In the genomic region with DNA sequence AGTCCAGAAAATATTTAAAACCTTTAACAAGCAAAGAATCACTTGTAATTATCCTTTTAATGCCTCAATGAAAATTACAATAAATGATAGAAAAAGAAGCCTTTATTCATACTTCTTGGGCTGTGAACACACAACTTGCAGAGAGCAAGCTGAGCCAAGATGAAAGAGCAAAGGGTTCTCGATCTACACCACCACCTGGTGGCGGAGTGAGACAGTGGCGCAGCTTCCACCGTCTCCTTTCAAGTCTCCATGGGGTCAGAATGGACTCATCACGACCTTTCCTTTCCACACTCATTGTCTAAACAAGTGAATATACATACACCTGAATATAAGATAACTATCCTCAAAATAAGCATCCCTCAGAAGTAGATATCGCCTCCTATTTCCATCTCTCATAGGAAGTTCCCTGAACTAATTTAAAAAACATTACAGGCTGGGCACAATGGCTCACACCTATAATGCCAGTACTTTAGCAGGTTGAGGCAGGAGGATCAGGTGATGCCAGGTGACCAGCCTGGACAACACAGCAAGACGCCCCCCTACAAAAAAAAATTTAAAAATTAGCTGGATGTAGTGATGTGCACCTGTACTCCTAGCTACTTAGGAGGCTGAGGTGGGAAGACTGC, we compare ENCODE assay signal across 8 cellular contexts. TPM values are rescaled to one million over a fixed set of nuclear protein-coding genes. Genes with fewer than 3 reads are reported as not detected.
DNase-seq lines count a peak whose midpoint lies in the region; ATAC-seq and TF ChIP-seq lines count a peak whose summit lies in the region.

No MANE protein-coding gene starts in this region.

- peak; percentile 55 to 83 (median 72) for ATAC-seq in heart right ventricle

- TF ChIP-seq CTCF in heart right ventricle (IDR thresholded peaks at IDR 0.05): peak; percentile 45 to 85 (median 77)

- H3K4me3 Mint-ChIP-seq in activated naive CD8-positive, alpha-beta T cell treated with anti-CD3 and anti-CD28 coated beads for 36 hours: no peak overlapping the region

- H3K4me1 Mint-ChIP-seq in activated naive CD8-positive, alpha-beta T cell treated with anti-CD3 and anti-CD28 coated beads for 36 hours: peaks cover 5% of the 10 kb centered on the region

- H3K4me3 ChIP-seq in heart right ventricle: no peak overlapping the region

- no peaks in the 10 kb centered on the region for H3K9me3 Mint-ChIP-seq in activated naive CD8-positive, alpha-beta T cell treated with anti-CD3 and anti-CD28 coated beads for 36 hours

- WGBS in heart right ventricle, 2 donors: 35 to 54% methylated on average over 7 of the region's 7 CpGs

- peaks cover 3% of the 10 kb centered on the region for H3K36me3 Mint-ChIP-seq in activated naive CD8-positive, alpha-beta T cell treated with anti-CD3 and anti-CD28 coated beads for 36 hours

- no peaks in the 10 kb centered on the region for H3K27me3 ChIP-seq in heart right ventricle

- no peak overlapping the region for H3K27ac Mint-ChIP-seq in activated naive CD8-positive, alpha-beta T cell treated with anti-CD3 and anti-CD28 coated beads for 36 hours

- peaks cover 0 to 77% (median 4%) of the 10 kb centered on the region in 9 donors for H3K36me3 ChIP-seq in heart right ventricle

- peaks cover 0 to 5% (median 0%) of the 10 kb centered on the region in 9 donors for H3K4me1 ChIP-seq in heart right ventricle

- H3K27me3 Mint-ChIP-seq in activated naive CD8-positive, alpha-beta T cell treated with anti-CD3 and anti-CD28 coated beads for 36 hours: no peaks in the 10 kb centered on the region

- H3K27ac ChIP-seq in heart right ventricle: no peak overlapping the region

- no peaks in the 10 kb centered on the region for H3K9me3 ChIP-seq in heart right ventricle

- DNase-seq in NCI-H748 (lab: John Stamatoyannopoulos, UW; ENCODE audit: unreplicated experiment) (peak; percentile 31), NCI-H748 treated with DMSO at 0.1 percent for 48 hours (lab: John Stamatoyannopoulos, UW) (no peak), HK-2 (ENCODE audit: unreplicated experiment) (peak; percentile 50), SHP77 treated with DMSO at 0.1 percent for 48 hours (lab: John Stamatoyannopoulos, UW) (peak; percentile 4), heart right ventricle (peak; percentile 40 to 51), renal cortical epithelial cell (ENCODE audit: low read depth) (peak; percentile 60), OCI-M2 (lab: John Stamatoyannopoulos, UW; ENCODE audit: unreplicated experiment) (no peak)
- peak; percentile 40 for DNase-seq in activated naive CD8-positive, alpha-beta T cell treated with anti-CD3 and anti-CD28 coated beads for 36 hours

- intact Hi-C loops in heart right ventricle (cut with DNase I): loop anchor here in 8 of 10 donors (1.0 to 10.0 kb wide), 8 partner anchors 55 to 945 kb away; no protein-coding TSS in a partner anchor

RNA-seq across cellular contexts. Expression of gene ATE1, which starts 40.7 kb away (rescaled TPM):
- 10 to 100 TPM; 22.5 to 24.6 TPM for total RNA-seq in activated naive CD8-positive, alpha-beta T cell treated with anti-CD3 and anti-CD28 coated beads for 36 hours
- total RNA-seq in heart right ventricle (10 to 100 TPM; 36.1 to 57.7 (median 43.2) TPM), renal cortical epithelial cell (29.0 and 46.2 TPM in 2 replicates)
- 1 to 10 TPM; 4.5 to 6.9 TPM for polyA plus RNA-seq in heart right ventricle

Comparison
In these comparisons a context has a peak if more than half of its experiments do, and no peak if none do; other contexts are left out.
1. DNase-seq: peak in NCI-H748 (single experiment), HK-2 (single experiment), SHP77 treated with DMSO at 0.1 percent for 48 hours (single experiment), activated naive CD8-positive, alpha-beta T cell treated with anti-CD3 and anti-CD28 coated beads for 36 hours (single experiment), heart right ventricle (2 of 2) and renal cortical epithelial cell (single experiment); none in NCI-H748 treated with DMSO at 0.1 percent for 48 hours (single experiment) and OCI-M2 (single experiment).